8 cellular contexts compared by ENCODE assay signal in genomic region chr19:48400018-48400742, GRCh38. TPM values are rescaled to one million over a fixed set of nuclear protein-coding genes. Genes with fewer than 3 reads are reported as not detected.
DNase-seq lines count a peak whose midpoint lies in the region; ATAC-seq lines count a peak whose summit lies in the region.

No MANE protein-coding gene starts in this region.

- peak overlapping the region in 1 of 2 donors; percentile 44 for H3K4me3 Mint-ChIP-seq in stimulated activated naive B cell treated with anti-CD40 and anti-IgM and Interleukin-4, amounts not matched to agents 10 μg/mL and 1 μg/mL and 100 μg/mL, for 72 hours

- H3K9me3 Mint-ChIP-seq in stimulated activated naive B cell treated with anti-CD40 and anti-IgM and Interleukin-4, amounts not matched to agents 10 μg/mL and 1 μg/mL and 100 μg/mL, for 72 hours: peaks cover 8 to 10% of the 10 kb centered on the region in 2 donors

- DNase-seq in NCI-H1436 (lab: John Stamatoyannopoulos, UW) (peak; percentile 76), NCI-H1436 treated with DMSO at 0.1 percent for 48 hours (lab: John Stamatoyannopoulos, UW) (no peak), NCI-H146 treated with DMSO at 0.1 percent for 48 hours (lab: John Stamatoyannopoulos, UW; ENCODE audit: unreplicated experiment) (peak; percentile 97), hepatic stellate cell (ENCODE audit: low spot score) (peak; percentile 94), GM19238 (ENCODE audit: insufficient read length, low spot score) (no peak), occipital lobe (lab: John Stamatoyannopoulos, UW) (no peak)
- DNase-seq in activated T-cell treated with anti-CD3 and anti-CD28 coated beads, Interleukin-2, amount 50 U/mL, for 48 hours: peak; percentile 48 to 68
- no peak for DNase-seq in stimulated activated naive B cell treated with anti-CD40 and anti-IgM and Interleukin-4, amounts not matched to agents 10 μg/mL and 1 μg/mL and 100 μg/mL, for 72 hours

- H3K27me3 Mint-ChIP-seq in stimulated activated naive B cell treated with anti-CD40 and anti-IgM and Interleukin-4, amounts not matched to agents 10 μg/mL and 1 μg/mL and 100 μg/mL, for 72 hours: peaks cover 27 to 30% of the 10 kb centered on the region in 2 donors

- ATAC-seq in stimulated activated naive B cell treated with anti-CD40 and anti-IgM and Interleukin-4, amounts not matched to agents 10 μg/mL and 1 μg/mL and 100 μg/mL, for 72 hours (replicated peaks): peak; percentile 13 to 37

- H3K4me1 Mint-ChIP-seq in stimulated activated naive B cell treated with anti-CD40 and anti-IgM and Interleukin-4, amounts not matched to agents 10 μg/mL and 1 μg/mL and 100 μg/mL, for 72 hours: peaks cover 27 to 46% of the 10 kb centered on the region in 2 donors

- H3K36me3 Mint-ChIP-seq in stimulated activated naive B cell treated with anti-CD40 and anti-IgM and Interleukin-4, amounts not matched to agents 10 μg/mL and 1 μg/mL and 100 μg/mL, for 72 hours: peaks cover 1 to 10% of the 10 kb centered on the region in 2 donors

- H3K27ac Mint-ChIP-seq in stimulated activated naive B cell treated with anti-CD40 and anti-IgM and Interleukin-4, amounts not matched to agents 10 μg/mL and 1 μg/mL and 100 μg/mL, for 72 hours: no peak overlapping the region

RNA-seq across cellular contexts. Expression of gene GRIN2D, which starts 6.7 kb away (rescaled TPM):
- total RNA-seq in occipital lobe: 2.5 TPM

RNA-seq across cellular contexts. Expression of gene KDELR1, which starts 8.8 kb away (rescaled TPM):
- 21.8 TPM for total RNA-seq in occipital lobe

RNA-seq across cellular contexts. Expression of gene SYNGR4, which starts 36.0 kb away (rescaled TPM):
- total RNA-seq in occipital lobe: not detected

RNA-seq across cellular contexts. Expression of gene TMEM143, which starts 36.4 kb away (rescaled TPM):
- total RNA-seq in occipital lobe: 3.9 TPM

RNA-seq across cellular contexts. Expression of gene GRWD1, which starts 45.6 kb away (rescaled TPM):
- total RNA-seq in occipital lobe: 9.7 TPM

Comparison
In these comparisons a context has a peak if more than half of its experiments do, and no peak if none do; other contexts are left out.
1. DNase-seq: peak in NCI-H1436 (single experiment), NCI-H146 treated with DMSO at 0.1 percent for 48 hours (single experiment), activated T-cell treated with anti-CD3 and anti-CD28 coated beads, Interleukin-2, amount 50 U/mL, for 48 hours (2 of 2) and hepatic stellate cell (single experiment); none in NCI-H1436 treated with DMSO at 0.1 percent for 48 hours (single experiment), stimulated activated naive B cell treated with anti-CD40 and anti-IgM and Interleukin-4, amounts not matched to agents 10 μg/mL and 1 μg/mL and 100 μg/mL, for 72 hours (single experiment), GM19238 (single experiment) and occipital lobe (single experiment).